ENCODE assay signal across 9 cellular contexts in the genomic region with DNA sequence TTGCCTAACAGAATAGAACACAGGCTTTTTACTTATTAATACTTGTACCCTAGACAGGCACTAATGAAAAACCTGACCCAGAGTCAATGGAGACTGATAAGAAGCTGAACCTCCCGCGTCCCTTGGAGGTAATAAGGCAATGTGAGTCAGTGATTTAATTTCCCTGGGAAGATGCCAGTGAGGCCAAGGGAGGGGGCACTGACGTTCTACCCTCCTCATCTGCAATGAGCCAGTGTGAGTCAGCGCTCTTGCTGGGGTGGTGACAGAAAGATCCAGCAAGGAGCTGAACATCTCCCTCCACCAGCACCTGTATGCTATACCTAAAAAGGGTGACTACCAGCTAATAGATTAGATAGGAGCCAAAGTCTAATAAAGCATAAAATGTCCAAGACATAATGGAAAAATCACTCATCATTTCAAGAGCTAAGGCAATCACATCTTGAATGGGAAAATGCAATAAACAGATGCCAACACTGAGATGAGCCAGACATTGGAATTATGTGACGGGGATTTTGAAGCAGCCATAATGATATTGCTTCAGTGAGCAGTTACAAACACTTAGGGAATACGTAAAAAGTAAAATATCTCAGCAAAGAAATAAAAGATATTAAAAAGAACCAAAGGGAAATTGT.
DNase-seq lines count a peak whose midpoint lies in the region; ATAC-seq, FAIRE-seq and TF ChIP-seq lines count a peak whose summit lies in the region.
"Had no signal": no experiment of that assay in that cellular context is flagged by ENCODE, and none has a peak within 500 bp of the region (broad histone marks: within the 10 kb centered on the region; RNA-seq: fewer than 3 reads in every experiment).

No MANE protein-coding gene starts in this region.

- no peak for TF ChIP-seq POLR2A in body of pancreas (IDR thresholded peaks at IDR 0.05)

- H3K27me3 ChIP-seq in body of pancreas (no peaks in the 10 kb centered on the region), right cardiac atrium (ENCODE audit: control insufficient read depth, insufficient read depth) (no peaks in the 10 kb centered on the region)
- H3K27me3 ChIP-seq: ascending aorta had no signal

- 65 to 66% methylated on average over 6 of the region's 6 CpGs for WGBS in body of pancreas, 2 donors
- WGBS in right cardiac atrium: 41% methylated on average over 6 of the region's 6 CpGs

- intact Hi-C loops in body of pancreas (cut with DNase I) (no loop called here), right cardiac atrium (cut with DNase I) (no loop called here)

- TF ChIP-seq CTCF in body of pancreas (IDR thresholded peaks at IDR 0.05) (no peak), nephron progenitor cell (IDR thresholded peaks at IDR 0.05) (no peak)

- DNase-seq in HPDE6-E6E7 (ENCODE audit: extremely low spot score) (peak; percentile 61), body of pancreas (peak in 2 of 4 donors; percentile 14 to 45), right cardiac atrium (peak in 1 of 3 donors; percentile 57), urothelium cell line (ENCODE audit: low spot score) (peak; percentile 58), HT-29 (ENCODE audit: low spot score) (no peak), nephron progenitor cell (no peak)
- DNase-seq: NCI-H1436 had no signal

- H3K4me1 ChIP-seq in body of pancreas: no peaks in the 10 kb centered on the region
- H3K4me1 ChIP-seq in right cardiac atrium (ENCODE audit: control insufficient read depth, insufficient read depth, low read length): peaks cover 2% of the 10 kb centered on the region
- H3K4me1 ChIP-seq: ascending aorta had no signal

- no peak for FAIRE-seq in urothelium cell line (lab: Jason Lieb, UNC)

- no peaks in the 10 kb centered on the region for H3K9me3 Mint-ChIP-seq in nephron progenitor cell

- H3K9me3 ChIP-seq in body of pancreas: no peaks in the 10 kb centered on the region
- no peaks in the 10 kb centered on the region for H3K9me3 ChIP-seq in right cardiac atrium (ENCODE audit: control insufficient read depth, low read length)
- H3K9me3 ChIP-seq: ascending aorta had no signal

- H3K4me1 Mint-ChIP-seq in nephron progenitor cell: peaks cover 20% of the 10 kb centered on the region

- no peak overlapping the region for H3K4me3 Mint-ChIP-seq in nephron progenitor cell

- H3K4me3 ChIP-seq in body of pancreas: no peak overlapping the region
- no peak overlapping the region for H3K4me3 ChIP-seq in right cardiac atrium (ENCODE audit: low read length)
- H3K4me3 ChIP-seq: ascending aorta had no signal

- H3K36me3 Mint-ChIP-seq in nephron progenitor cell (ENCODE audit: low read depth): peaks cover 11% of the 10 kb centered on the region

- ATAC-seq in body of pancreas (peak; percentile 76), right cardiac atrium (peak; percentile 62 to 90), HG03439 (IDR thresholded peaks at IDR 0.05; ENCODE audit: unreplicated experiment) (no peak)

- H3K27me3 Mint-ChIP-seq in nephron progenitor cell (ENCODE audit: low read depth, poor library complexity): peaks cover 3% of the 10 kb centered on the region

- no peak overlapping the region for H3K27ac Mint-ChIP-seq in nephron progenitor cell

- H3K36me3 ChIP-seq in body of pancreas (replicated peaks in 1 of 2; ENCODE audit: insufficient read depth in 1 of 2, low read depth in 2 of 2): no peaks in the 10 kb centered on the region

- H3K27ac ChIP-seq in body of pancreas: no peak overlapping the region
- peak overlapping the region; percentile 31 for H3K27ac ChIP-seq in right cardiac atrium (ENCODE audit: low read length)
- H3K27ac ChIP-seq: ascending aorta had no signal

Comparison
In these comparisons a context has a peak if more than half of its experiments do, and no peak if none do; other contexts are left out.
1. DNase-seq: peak in HPDE6-E6E7 (single experiment) and urothelium cell line (single experiment); none in HT-29 (single experiment) and nephron progenitor cell (single experiment).